ENCODE assay signal across 15 cellular contexts in the genomic region with DNA sequence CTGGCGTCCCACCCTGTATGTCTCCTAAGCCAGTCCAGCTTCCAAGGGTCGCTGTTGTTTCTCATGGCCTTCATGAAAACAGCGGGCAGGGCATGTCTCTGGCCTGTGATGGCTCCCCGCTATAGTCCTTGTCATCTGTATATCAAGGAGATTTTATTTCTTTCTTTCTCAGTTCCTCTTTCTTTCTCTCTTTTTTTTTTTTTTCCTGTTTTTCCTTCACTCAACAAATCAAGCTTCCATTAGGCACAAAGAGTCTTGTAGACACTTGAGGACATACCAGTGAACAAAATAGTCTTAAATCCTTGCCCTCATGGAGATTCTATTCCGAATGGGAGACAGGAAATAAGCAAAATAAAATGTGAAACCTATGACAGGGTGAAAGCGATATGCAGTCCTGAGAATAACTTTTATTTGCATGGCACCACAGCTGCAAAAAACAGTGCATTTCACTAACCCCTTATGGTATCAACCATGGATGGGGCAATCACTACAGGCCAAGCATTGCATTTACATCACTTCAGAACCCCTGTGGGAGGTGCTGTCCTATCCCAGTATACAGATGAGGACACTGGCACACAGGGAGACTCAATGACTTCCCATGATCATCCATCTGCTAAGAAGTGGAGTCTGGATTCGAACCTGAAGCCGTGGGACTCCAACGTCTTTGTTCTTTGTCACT. TPM values are rescaled to one million over a fixed set of nuclear protein-coding genes. Genes with fewer than 3 reads are reported as not detected.
DNase-seq lines count a peak whose midpoint lies in the region; ATAC-seq, FAIRE-seq and TF ChIP-seq lines count a peak whose summit lies in the region.
"Had no signal": no experiment of that assay in that cellular context is flagged by ENCODE, and none has a peak within 500 bp of the region (broad histone marks: within the 10 kb centered on the region; RNA-seq: fewer than 3 reads in every experiment).

No MANE protein-coding gene starts in this region.

- FAIRE-seq in keratinocyte (lab: Jason Lieb, UNC) = no peak

- H3K27ac ChIP-seq in Karpas-422 (ENCODE audit: low read length) = peak overlapping the region; percentile 99
- H3K27ac ChIP-seq in keratinocyte (ENCODE audit: control insufficient read depth, insufficient read depth, low read length) = peak overlapping the region; percentile 83
- H3K27ac ChIP-seq: upper lobe of left lung had no signal

- H3K9me3 ChIP-seq in Karpas-422 (ENCODE audit: low read length) (no peaks in the 10 kb centered on the region), keratinocyte (ENCODE audit: control insufficient read depth, low read depth, low read length) (no peaks in the 10 kb centered on the region)
- H3K9me3 ChIP-seq: upper lobe of left lung had no signal

- peak; percentile 93 for DNase-seq in Karpas-422
- DNase-seq in keratinocyte (ENCODE audit: low read depth, low spot score) = no peak
- DNase-seq in activated T-cell treated with anti-CD3 and anti-CD28 coated beads, Interleukin-2, amount 50 U/mL, for 1 hour = no peak
- DNase-seq in NCI-H146 (lab: John Stamatoyannopoulos, UW) = no peak
- DNase-seq in HCEC 1CT = no peak
- DNase-seq: activated CD8-positive, alpha-beta memory T cell treated with anti-CD3 and anti-CD28 coated beads, Interleukin-2, amount 50 U/mL, for 4 hours; amygdala; CD4-positive, alpha-beta T cell; effector CD4-positive, alpha-beta T cell; hypothalamus; right cardiac atrium had no signal

- TF ChIP-seq CTCF in keratinocyte (optimal IDR thresholded peaks at IDR 0.05 in 1 of 3, IDR thresholded peaks at IDR 0.05 in 1 of 3, conservative IDR thresholded peaks at IDR 0.05 in 1 of 3; ENCODE audit: extremely low read depth in 1 of 3, insufficient read depth in 2 of 3, low read length in 3 of 3) = no peak

- peak overlapping the region; percentile 44; the same call in 1 of the 2 replicates for H3K4me3 ChIP-seq in Karpas-422 (ENCODE audit: low read length)
- H3K4me3 ChIP-seq in keratinocyte (ENCODE audit: control insufficient read depth in 2 of 3, extremely low read depth in 1 of 3, insufficient read depth in 2 of 3, low read depth in 1 of 3, low read length in 3 of 3) = no peak overlapping the region
- H3K4me3 ChIP-seq: upper lobe of left lung had no signal

- H2AFZ ChIP-seq in Karpas-422 (ENCODE audit: low read length) = no peak overlapping the region
- H2AFZ ChIP-seq in keratinocyte (ENCODE audit: control insufficient read depth, low read length) = no peak overlapping the region

- H3K9ac ChIP-seq in Karpas-422 (ENCODE audit: low read length) (peak overlapping the region; percentile 82), keratinocyte (ENCODE audit: control insufficient read depth, extremely low read depth, insufficient read depth, low read length) (no peak overlapping the region)

- no peaks in the 10 kb centered on the region for H3K9me2 ChIP-seq in Karpas-422 (replicated peaks; ENCODE audit: insufficient read depth, low read length)

- H4K20me1 ChIP-seq in Karpas-422 (ENCODE audit: insufficient read depth, low read depth, low read length) (no peaks in the 10 kb centered on the region), keratinocyte (ENCODE audit: control insufficient read depth, extremely low read depth, insufficient read depth, low read length) (no peaks in the 10 kb centered on the region)

- peak; percentile 24 for ATAC-seq in GM18520 (IDR thresholded peaks at IDR 0.05; ENCODE audit: unreplicated experiment)
- peak; percentile 19 for ATAC-seq in GM21723 (IDR thresholded peaks at IDR 0.05; ENCODE audit: unreplicated experiment)
- no peak for ATAC-seq in GM21529 (IDR thresholded peaks at IDR 0.05; ENCODE audit: unreplicated experiment)
- ATAC-seq: right cardiac atrium had no signal

- H3K27me3 ChIP-seq in Karpas-422 (ENCODE audit: low read length) = no peaks in the 10 kb centered on the region
- H3K27me3 ChIP-seq in keratinocyte (ENCODE audit: control insufficient read depth, extremely low read depth, insufficient read depth, low read length) = no peaks in the 10 kb centered on the region
- H3K27me3 ChIP-seq: upper lobe of left lung had no signal

- H3K4me1 ChIP-seq in Karpas-422 (ENCODE audit: low read length) (peaks cover 97% of the 10 kb centered on the region), keratinocyte (ENCODE audit: control insufficient read depth, extremely low read depth, insufficient read depth, low read length) (peaks cover 85% of the 10 kb centered on the region)

- dilution Hi-C loops in keratinocyte (cut with MboI; ENCODE audit: extremely low pct_ligation_motif_present, low sequenced_read_pairs) = no loop called here

- peaks cover 3% of the 10 kb centered on the region; the same call in 1 of the 2 replicates for H3K79me2 ChIP-seq in Karpas-422 (ENCODE audit: low read length)
- H3K79me2 ChIP-seq in keratinocyte (ENCODE audit: control insufficient read depth, insufficient read depth, low read length) = no peaks in the 10 kb centered on the region

- H3K9me1 ChIP-seq in keratinocyte (ENCODE audit: control insufficient read depth, extremely low read depth, insufficient read depth, low read length) = no peaks in the 10 kb centered on the region

- H3K36me3 ChIP-seq in Karpas-422 (ENCODE audit: insufficient read depth, low read length) (peaks cover 5% of the 10 kb centered on the region; the same call in 1 of the 2 replicates), keratinocyte (ENCODE audit: control insufficient read depth in 2 of 2, extremely low read depth in 1 of 2, insufficient read depth in 2 of 2, low read length in 2 of 2) (no peaks in the 10 kb centered on the region)
- H3K36me3 ChIP-seq: upper lobe of left lung had no signal

- peak overlapping the region; percentile 66 for H3K4me2 ChIP-seq in Karpas-422 (ENCODE audit: low read depth, low read length, poor library complexity, severe bottlenecking)
- H3K4me2 ChIP-seq in keratinocyte (ENCODE audit: control insufficient read depth, extremely low read depth, insufficient read depth, low read depth, low read length) = peak overlapping the region; percentile 64

RNA-seq across cellular contexts. Expression of a gene that starts 50.7 kb away (rescaled TPM):
- 88.9 and 251 TPM in 2 replicates for total RNA-seq in Karpas-422 (2014; rRNA removed; shearing (Covaris generic); ENCODE audit: low replicate concordance)
- polyA plus RNA-seq in keratinocyte = 152 to 254 TPM (median 169 TPM) in 3 replicates
- polyA plus RNA-seq in keratinocyte (2011; ENCODE audit: low read depth) = 23.2 TPM
- polyA plus RNA-seq in keratinocyte (2011; cell fraction: cytosol; rRNA removed) = 84.0 and 178 TPM in 2 replicates
- polyA plus RNA-seq in keratinocyte (2011; cell fraction: nucleus; rRNA removed) = 192 and 248 TPM in 2 replicates
- polyA plus RNA-seq in keratinocyte (2012; ENCODE audit: low replicate concordance) = 104 and 146 TPM in 2 replicates
- polyA minus RNA-seq in keratinocyte = 60.7 to 198 TPM (median 188 TPM) in 3 replicates
- 101 TPM for polyA minus RNA-seq in keratinocyte (2011; cell fraction: cytosol; rRNA and poly(A)+ RNA removed)
- polyA minus RNA-seq in keratinocyte (2011; cell fraction: nucleus; rRNA and poly(A)+ RNA removed) = 91.1 and 162 TPM in 2 replicates
